8 cellular contexts compared by ENCODE assay signal in the genomic region with DNA sequence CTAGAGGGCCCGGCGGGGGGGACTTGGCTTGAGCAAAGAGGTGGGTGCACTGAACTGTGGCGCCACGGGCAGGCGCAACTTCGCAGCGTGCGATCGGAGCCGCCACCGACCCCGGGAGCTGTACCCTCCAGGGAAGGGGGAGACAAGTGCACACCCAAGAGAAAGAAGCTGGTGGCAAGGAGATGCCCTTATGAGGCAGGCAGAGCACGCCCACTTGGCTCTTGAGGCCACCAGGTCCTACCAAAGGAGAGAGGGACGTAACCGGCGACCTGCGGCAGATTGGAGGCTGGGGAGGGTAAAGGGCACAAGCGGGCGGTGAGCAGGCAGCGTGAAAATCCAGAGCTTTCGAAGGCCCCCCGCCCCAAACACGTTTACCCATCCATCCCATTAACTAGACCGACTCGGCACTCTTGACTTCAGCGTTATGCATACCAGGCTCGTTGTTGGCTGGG. TPM values are rescaled to one million over a fixed set of nuclear protein-coding genes. Genes with fewer than 3 reads are reported as not detected.
DNase-seq lines count a peak whose midpoint lies in the region; ATAC-seq and TF ChIP-seq lines count a peak whose summit lies in the region.

No MANE protein-coding gene starts in this region.

- H3K79me2 ChIP-seq in OCI-LY7 (ENCODE audit: insufficient read depth, low read depth, low read length) = no peaks in the 10 kb centered on the region

- no peaks in the 10 kb centered on the region for H3K36me3 ChIP-seq in cardiac muscle cell
- no peaks in the 10 kb centered on the region for H3K36me3 ChIP-seq in right atrium auricular region
- H3K36me3 ChIP-seq in OCI-LY7 (ENCODE audit: insufficient read depth, low read length) = no peaks in the 10 kb centered on the region

- H3K4me3 ChIP-seq in cardiac muscle cell (peak overlapping the region; percentile 37), right atrium auricular region (peak overlapping the region in 1 of 2 donors; percentile 56), OCI-LY7 (ENCODE audit: low read depth, low read length, poor library complexity, severe bottlenecking) (no peak overlapping the region), epithelial cell of esophagus (ENCODE audit: low read length) (peak overlapping the region; percentile 57), skeletal muscle cell (ENCODE audit: low read depth, low read length) (peak overlapping the region; percentile 63)

- H3K4me1 ChIP-seq in cardiac muscle cell (ENCODE audit: low read depth) = peaks cover 26% of the 10 kb centered on the region
- H3K4me1 ChIP-seq in right atrium auricular region = peaks cover 0 to 83% of the 10 kb centered on the region in 2 donors
- H3K4me1 ChIP-seq in OCI-LY7 (ENCODE audit: insufficient read depth, low read length, poor library complexity, severe bottlenecking) = no peaks in the 10 kb centered on the region

- no TSS peak for BruUV-seq in OCI-LY7 (replicated peaks; lab: Mats Ljungman, UMichigan)

- intact Hi-C loops in OCI-LY7 (cut with micrococcal nuclease; ENCODE audit: unreplicated experiment) = loop anchor here (2.0 to 10.0 kb wide), 2 partner anchors 97 to 503 kb away; no protein-coding TSS in a partner anchor

- no peak for TF ChIP-seq CTCF in cardiac muscle cell (IDR thresholded peaks at IDR 0.05; ENCODE audit: low read depth, low read length)
- TF ChIP-seq CTCF in right atrium auricular region (IDR thresholded peaks at IDR 0.05) = no peak
- TF ChIP-seq CTCF in OCI-LY7 (conservative IDR thresholded peaks at IDR 0.05; ENCODE audit: low read length) = no peak
- TF ChIP-seq CTCF in epithelial cell of esophagus (IDR thresholded peaks at IDR 0.05; ENCODE audit: insufficient read depth, low read depth, low read length, missing control alignments) = no peak

- H3K9me3 ChIP-seq in cardiac muscle cell (ENCODE audit: low read depth) (no peaks in the 10 kb centered on the region), right atrium auricular region (no peaks in the 10 kb centered on the region), OCI-LY7 (ENCODE audit: low read length) (no peaks in the 10 kb centered on the region)

- H4K20me1 ChIP-seq in OCI-LY7 (ENCODE audit: insufficient read depth, low read length) = no peaks in the 10 kb centered on the region

- no peak for ATAC-seq in GM18858 (IDR thresholded peaks at IDR 0.05; ENCODE audit: unreplicated experiment)

- POLR2A ChIA-PET in OCI-LY7 (lab: Charles Lee) = no interaction called here

- no peak overlapping the region for H3K27ac ChIP-seq in cardiac muscle cell
- no peak overlapping the region for H3K27ac ChIP-seq in right atrium auricular region
- no peak overlapping the region for H3K27ac ChIP-seq in OCI-LY7 (ENCODE audit: low read depth, low read length, poor library complexity, severe bottlenecking)

- no peak for DNase-seq in cardiac muscle cell (ENCODE audit: low read depth in 1 of 2, low spot score in 1 of 2)
- no peak for DNase-seq in right atrium auricular region (ENCODE audit: low spot score)
- DNase-seq in OCI-LY7 (ENCODE audit: low spot score) = no peak
- DNase-seq in epithelial cell of esophagus (ENCODE audit: low read depth) = no peak
- no peak for DNase-seq in skeletal muscle cell (ENCODE audit: low read depth)
- DNase-seq in GM19238 (ENCODE audit: insufficient read length, low spot score) = no peak
- DNase-seq in GM03348 (ENCODE audit: low spot score) = no peak

- no peak overlapping the region for H2AFZ ChIP-seq in OCI-LY7 (ENCODE audit: low read length)

- H3K9me2 ChIP-seq in OCI-LY7 (ENCODE audit: insufficient read depth, low read length) = no peaks in the 10 kb centered on the region

- H3K27me3 ChIP-seq in cardiac muscle cell = peaks cover 99% of the 10 kb centered on the region
- peaks cover 88 to 93% of the 10 kb centered on the region in 2 donors for H3K27me3 ChIP-seq in right atrium auricular region

- CTCF ChIA-PET in OCI-LY7 (lab: Charles Lee; ENCODE audit: unreplicated experiment) = no interaction called here

- peak overlapping the region; percentile 90; the same call in 1 of the 2 replicates for H3K4me2 ChIP-seq in OCI-LY7 (ENCODE audit: low read length)

RNA-seq across cellular contexts. Expression of gene DLX2, which starts 1.0 kb away (rescaled TPM):
- total RNA-seq in cardiac muscle cell = not detected in 2 replicates
- 0.26 TPM in 1 of 2 replicates, not detected in the other for polyA plus RNA-seq in cardiac muscle cell
- not detected for total RNA-seq in right atrium auricular region
- total RNA-seq in OCI-LY7 (2014; rRNA removed; shearing (Covaris generic)) = 0.22 TPM in 1 of 2 replicates, not detected in the other
- total RNA-seq in OCI-LY7 (2022) = not detected in 2 replicates

RNA-seq across cellular contexts. Expression of gene DLX1, which starts 16.4 kb away (rescaled TPM):
- total RNA-seq in cardiac muscle cell (not detected in 2 replicates), right atrium auricular region (not detected), OCI-LY7 (2022) (not detected in 2 replicates)
- not detected in 2 replicates for polyA plus RNA-seq in cardiac muscle cell
- not detected in 2 replicates for total RNA-seq in OCI-LY7 (2014; rRNA removed; shearing (Covaris generic))
